ENCODE assay signal across 12 cellular contexts in genomic region chr3:183817639-183818038, GRCh38.
"Had no signal": no experiment of that assay in that cellular context is flagged by ENCODE, and none has a peak within 500 bp of the region (broad histone marks: within the 10 kb centered on the region; RNA-seq: fewer than 3 reads in every experiment).

No MANE protein-coding gene starts in this region.

- H3K27me3 ChIP-seq: left lung, pancreas, tibial artery had no signal

- H3K9me3 ChIP-seq: left lung, pancreas, tibial artery had no signal

- H3K27ac Mint-ChIP-seq: activated naive CD4-positive, alpha-beta T cell treated with anti-CD3 and anti-CD28 coated beads, Interleukin-2, amount 50 U/mL, for 24 hours; nephron; WTC11 had no signal

- H3K27me3 Mint-ChIP-seq: activated naive CD4-positive, alpha-beta T cell treated with anti-CD3 and anti-CD28 coated beads, Interleukin-2, amount 50 U/mL, for 24 hours had no signal

- H3K4me3 Mint-ChIP-seq: activated naive CD4-positive, alpha-beta T cell treated with anti-CD3 and anti-CD28 coated beads, Interleukin-2, amount 50 U/mL, for 24 hours; nephron; WTC11 had no signal

- DNase-seq: activated CD4-positive, alpha-beta T cell treated with anti-CD3 and anti-CD28 coated beads for 48 hours; amniotic stem cell; foreskin melanocyte; left lung; mesenchymal stem cell; pancreas; stimulated activated CD4-positive, alpha-beta T cell treated with anti-CD3 and anti-CD28 coated beads, Interleukin-4, amount 100 ng/mL, for 4 hours had no signal

- H3K4me1 ChIP-seq: left lung, pancreas, tibial artery had no signal

- ATAC-seq: left lung, pancreas, WTC11 had no signal

- H3K27ac ChIP-seq: left lung, pancreas, SK-N-MC, tibial artery had no signal

- H3K4me3 ChIP-seq: left lung, pancreas, SK-N-MC, tibial artery had no signal

- H3K9me3 Mint-ChIP-seq: activated naive CD4-positive, alpha-beta T cell treated with anti-CD3 and anti-CD28 coated beads, Interleukin-2, amount 50 U/mL, for 24 hours; nephron; WTC11 had no signal
